Comparison of ENCODE assay signal across 8 cellular contexts in genomic region chr1:229254910-229255541, GRCh38. TPM values are rescaled to one million over a fixed set of nuclear protein-coding genes. Genes with fewer than 3 reads are reported as not detected.
DNase-seq lines count a peak whose midpoint lies in the region; ATAC-seq and TF ChIP-seq lines count a peak whose summit lies in the region.

No MANE protein-coding gene starts in this region.

- POLR2A ChIA-PET in activated naive CD8-positive, alpha-beta T cell treated with anti-CD3 and anti-CD28 coated beads, Interleukin-2, amount 10 ng/mL, durations not matched to agents 7 days and 5 days (lab: Charles Lee): interaction anchor here (0.8 to 1.6 kb wide), 4 partner anchors 16 to 564 kb away, joined by 4 to 10 read pairs (median 4); partner anchors contain the start of gene NUP133
- POLR2A ChIA-PET in HEK293T (lab: Yijun Ruan, JAX): interaction anchor here (0.7 to 1.3 kb wide), 5 partner anchors 24 to 254 kb away, joined by 3 read pairs; partner anchors contain the start of genes CCSAP and NUP133

- CTCF ChIA-PET in HEK293T (lab: Yijun Ruan, JAX): interaction anchor here (0.6 to 3.9 kb wide), 12 partner anchors 12 to 590 kb away, joined by 3 to 18 read pairs (median 3); no protein-coding TSS in a partner anchor

- no peaks in the 10 kb centered on the region for H3K9me3 Mint-ChIP-seq in activated naive CD8-positive, alpha-beta T cell treated with anti-CD3 and anti-CD28 coated beads, Interleukin-2, amount 10 ng/mL, durations not matched to agents 7 days and 5 days

- H3K27ac Mint-ChIP-seq in activated naive CD8-positive, alpha-beta T cell treated with anti-CD3 and anti-CD28 coated beads, Interleukin-2, amount 10 ng/mL, durations not matched to agents 7 days and 5 days: peak overlapping the region; percentile 85

- H3K4me1 Mint-ChIP-seq in activated naive CD8-positive, alpha-beta T cell treated with anti-CD3 and anti-CD28 coated beads, Interleukin-2, amount 10 ng/mL, durations not matched to agents 7 days and 5 days: peaks cover 38% of the 10 kb centered on the region

- peak; percentile 46 for ATAC-seq in activated naive CD8-positive, alpha-beta T cell treated with anti-CD3 and anti-CD28 coated beads, Interleukin-2, amount 10 ng/mL, durations not matched to agents 7 days and 5 days (ENCODE audit: low read depth)
- no peak for ATAC-seq in GM21528 (IDR thresholded peaks at IDR 0.05; ENCODE audit: low FRiP score, unreplicated experiment)

- peaks cover 2% of the 10 kb centered on the region for H3K36me3 Mint-ChIP-seq in activated naive CD8-positive, alpha-beta T cell treated with anti-CD3 and anti-CD28 coated beads, Interleukin-2, amount 10 ng/mL, durations not matched to agents 7 days and 5 days

- peak overlapping the region; percentile 44 for H3K4me3 Mint-ChIP-seq in activated naive CD8-positive, alpha-beta T cell treated with anti-CD3 and anti-CD28 coated beads, Interleukin-2, amount 10 ng/mL, durations not matched to agents 7 days and 5 days

- DNase-seq in SIG-M5 treated with dmso at 0.1 percent for 504 hours (lab: John Stamatoyannopoulos, UW; ENCODE audit: unreplicated experiment) (peak; percentile 35), SIG-M5 (lab: John Stamatoyannopoulos, UW) (no peak), NCI-H146 (lab: John Stamatoyannopoulos, UW) (peak; percentile 36), midbrain (lab: John Stamatoyannopoulos, UW) (peak; percentile 54), HEK293T (ENCODE audit: extremely low spot score) (no peak), glomerular visceral epithelial cell (ENCODE audit: extremely low spot score) (no peak)
- DNase-seq in activated naive CD8-positive, alpha-beta T cell treated with anti-CD3 and anti-CD28 coated beads, Interleukin-2, amount 10 ng/mL, durations not matched to agents 7 days and 5 days: no peak

- no peaks in the 10 kb centered on the region for H3K27me3 Mint-ChIP-seq in activated naive CD8-positive, alpha-beta T cell treated with anti-CD3 and anti-CD28 coated beads, Interleukin-2, amount 10 ng/mL, durations not matched to agents 7 days and 5 days

TF ChIP-seq in HEK293T, 16 proteins besides CTCF, POLR2A, EP300 and RAD21:
- TF ChIP-seq FOXA1 (IDR thresholded peaks at IDR 0.05) (no peak), TARDBP (IDR thresholded peaks at IDR 0.05) (no peak), SUZ12 (IDR thresholded peaks at IDR 0.05) (no peak), L3MBTL2 (conservative IDR thresholded peaks at IDR 0.05) (no peak), NFRKB (IDR thresholded peaks at IDR 0.05) (no peak), LEF1 (IDR thresholded peaks at IDR 0.05; ENCODE audit: borderline replicate concordance) (no peak)

RNA-seq across cellular contexts. Expression of gene RAB4A, which starts 15.9 kb away (rescaled TPM):
- 10 to 100 TPM; 38.1 to 44.6 TPM for total RNA-seq in activated naive CD8-positive, alpha-beta T cell treated with anti-CD3 and anti-CD28 coated beads, Interleukin-2, amount 10 ng/mL, durations not matched to agents 7 days and 5 days

Comparison
In these comparisons a context has a peak if more than half of its experiments do, and no peak if none do; other contexts are left out.
1. DNase-seq: peak in SIG-M5 treated with dmso at 0.1 percent for 504 hours (single experiment), NCI-H146 (single experiment) and midbrain (single experiment); none in SIG-M5 (single experiment), activated naive CD8-positive, alpha-beta T cell treated with anti-CD3 and anti-CD28 coated beads, Interleukin-2, amount 10 ng/mL, durations not matched to agents 7 days and 5 days (single experiment), HEK293T (single experiment) and glomerular visceral epithelial cell (single experiment).